ENCODE assay signal across 15 cellular contexts in the genomic region with DNA sequence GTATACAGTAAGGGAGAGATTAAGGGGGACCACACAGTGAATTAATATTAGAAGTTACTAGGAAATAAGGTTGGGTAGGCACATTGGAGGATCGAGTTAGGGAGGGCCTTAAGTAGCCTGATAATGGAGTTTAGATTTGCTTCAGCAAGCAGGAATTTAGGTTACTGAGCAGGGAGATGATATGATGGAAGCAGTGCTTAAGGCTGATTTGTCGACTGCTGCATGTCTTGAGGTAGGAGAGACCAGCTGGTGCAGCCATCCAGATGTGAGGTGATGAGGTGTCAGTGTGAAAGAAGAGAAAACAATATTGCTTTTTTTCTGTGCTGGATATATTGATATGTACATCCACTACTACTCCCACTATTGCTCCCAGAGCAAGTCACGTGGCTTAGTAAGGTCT. TPM values are rescaled to one million over a fixed set of nuclear protein-coding genes. Genes with fewer than 3 reads are reported as not detected.
"Had no signal": no experiment of that assay in that cellular context is flagged by ENCODE, and none has a peak within 500 bp of the region (broad histone marks: within the 10 kb centered on the region; RNA-seq: fewer than 3 reads in every experiment).

No MANE protein-coding gene starts in this region.

- ATAC-seq: activated CD8-positive, alpha-beta T cell treated with anti-CD3 and anti-CD28 coated beads for 36 hours; stimulated activated effector memory CD8-positive, alpha-beta T cell treated with anti-CD3 and anti-CD28 coated beads, Interleukin-12 subunit alpha, Interleukin-12 subunit beta, amount 100 ng/mL, for 72 hours had no signal

- H3K9me3 ChIP-seq: ovary, sigmoid colon, thyroid gland had no signal

- DNase-seq: activated CD4-positive, alpha-beta T cell treated with anti-CD3 and anti-CD28 coated beads for 48 hours; activated CD8-positive, alpha-beta T cell treated with anti-CD3 and anti-CD28 coated beads for 36 hours; activated effector memory CD4-positive, alpha-beta T cell treated with Interleukin-2 at 50 U/mL for 16 hours; activated naive CD4-positive, alpha-beta T cell treated with anti-CD3 and anti-CD28 coated beads, Interleukin-2, amount 50 U/mL, for 16 hours; activated T-cell treated with anti-CD3 and anti-CD28 coated beads, Interleukin-2, amount 50 U/mL, for 4 hours; endodermal cell; ovary; sigmoid colon; thyroid gland had no signal

- H3K27ac ChIP-seq: ovary, sigmoid colon, thyroid gland had no signal

- H3K27me3 ChIP-seq: dorsolateral prefrontal cortex, ovary, sigmoid colon, thyroid gland had no signal

- H3K36me3 ChIP-seq: ovary, sigmoid colon, thyroid gland had no signal

- H3K4me3 ChIP-seq: ovary, sigmoid colon, thyroid gland had no signal

- H3K4me1 ChIP-seq: sigmoid colon, thyroid gland had no signal

RNA-seq across cellular contexts. Expression of gene ACTBL2, which starts 55.2 kb away (rescaled TPM):
- total RNA-seq: activated CD8-positive, alpha-beta T cell treated with anti-CD3 and anti-CD28 coated beads for 36 hours; activated T-cell treated with anti-CD3 and anti-CD28 coated beads, Interleukin-2, amount 50 U/mL, for 4 hours; cardiac septum; dorsolateral prefrontal cortex; endodermal cell; esophagus mucosa; pulmonary artery endothelial cell; sigmoid colon; urinary bladder had no signal
